Comparison of ENCODE assay signal across 8 cellular contexts in genomic region chr7:34748244-34749039, GRCh38.
A peak's percentile ranks its signal among the peaks of the same experiment; 100 is the strongest.
DNase-seq lines count a peak whose midpoint lies in the region; ATAC-seq and TF ChIP-seq lines count a peak whose summit lies in the region.

No MANE protein-coding gene starts in this region.

- intact Hi-C loops in adrenal gland (cut with DNase I): no loop called here

- no peaks in the 10 kb centered on the region for H3K79me2 ChIP-seq in KMS-11 (ENCODE audit: insufficient read depth, low read depth)

- in situ Hi-C loops in GM13976 (cut with MboI; ENCODE audit: low sequenced_read_pairs, unreplicated experiment): no loop called here

- H3K27me3 ChIP-seq in KMS-11 (ENCODE audit: insufficient read depth, low read depth) (no peaks in the 10 kb centered on the region), adrenal gland (no peaks in the 10 kb centered on the region)

- H3K27ac ChIP-seq in KMS-11: peak overlapping the region; percentile 89
- H3K27ac ChIP-seq in adrenal gland: peak overlapping the region; percentile 12 to 92 (median 76)

- H3K9ac ChIP-seq in KMS-11: peak overlapping the region; percentile 41; the same call in 1 of the 2 replicates

- 0 out of 2 replicates have a peak, but pooled peaks have one; percentile 8 for TF ChIP-seq CTCF in KMS-11 (conservative IDR thresholded peaks at IDR 0.05; ENCODE audit: low read depth, low read length)
- peak in 1 of 6 experiments; percentile 27 for TF ChIP-seq CTCF in adrenal gland (IDR thresholded peaks at IDR 0.05)
- TF ChIP-seq CTCF in GM13976 (IDR thresholded peaks at IDR 0.05; ENCODE audit: borderline replicate concordance, control extremely low read depth, extremely low read depth, insufficient read depth, missing control alignments): no peak

- DNase-seq in COR-L47 (lab: John Stamatoyannopoulos, UW) (peak; percentile 12), adrenal gland (peak; percentile 89 to 99 (median 98)), kidney glomerular epithelial cell (lab: John Stamatoyannopoulos, UW) (peak; percentile 73), GM13976 (ENCODE audit: low spot score) (no peak)
- no peak for DNase-seq in activated effector memory CD4-positive, alpha-beta T cell treated with Interleukin-2 at 50 U/mL for 16 hours
- DNase-seq in activated CD4-positive, alpha-beta T cell treated with anti-CD3 and anti-CD28 coated beads, Interleukin-2, amount 50 U/mL, for 1 hour: no peak
- no peak for DNase-seq in stimulated activated naive CD8-positive, alpha-beta T cell treated with anti-CD3 and anti-CD28 coated beads, Interleukin-15, Interleukin-2, amounts not matched to agents 100 U/mL and 50 U/mL, for 24 hours

- peak overlapping the region; percentile 97 for H3K4me2 ChIP-seq in KMS-11

- ATAC-seq in stimulated activated naive CD8-positive, alpha-beta T cell treated with anti-CD3 and anti-CD28 coated beads, Interleukin-15, Interleukin-2, amounts not matched to agents 100 U/mL and 50 U/mL, for 24 hours: no peak

- H3K4me3 ChIP-seq in KMS-11 (IDR thresholded peaks at IDR 0.05; ENCODE audit: insufficient read depth, low read depth, low read length) (no peak overlapping the region), adrenal gland (no peak overlapping the region)

- WGBS in adrenal gland, 4 donors: 29 to 47% (median 40%) methylated on average over 6 to 7 of the region's 7 CpGs

- H2AFZ ChIP-seq in KMS-11 (ENCODE audit: low read depth): peak overlapping the region; percentile 66

- TF ChIP-seq POLR2A in adrenal gland (IDR thresholded peaks at IDR 0.05): peak in 1 of 2 donors; percentile 68

- H3K36me3 ChIP-seq in KMS-11 (ENCODE audit: insufficient read depth) (no peaks in the 10 kb centered on the region), adrenal gland (replicated peaks in 1 of 2) (no peaks in the 10 kb centered on the region)

- H3K4me1 ChIP-seq in KMS-11 (ENCODE audit: low read depth, poor library complexity, severe bottlenecking) (peaks cover 100% of the 10 kb centered on the region), adrenal gland (replicated peaks in 1 of 2) (peaks cover 12 to 17% of the 10 kb centered on the region in 2 donors)

- H4K20me1 ChIP-seq in KMS-11 (ENCODE audit: insufficient read depth): no peaks in the 10 kb centered on the region

- H3K9me3 ChIP-seq in adrenal gland (replicated peaks in 1 of 3): no peaks in the 10 kb centered on the region

Comparison
In these comparisons a context has a peak if more than half of its experiments do, and no peak if none do; other contexts are left out.
1. DNase-seq: peak in COR-L47 (single experiment), adrenal gland (7 of 7) and kidney glomerular epithelial cell (single experiment); none in activated effector memory CD4-positive, alpha-beta T cell treated with Interleukin-2 at 50 U/mL for 16 hours (single experiment), activated CD4-positive, alpha-beta T cell treated with anti-CD3 and anti-CD28 coated beads, Interleukin-2, amount 50 U/mL, for 1 hour (single experiment), GM13976 (single experiment) and stimulated activated naive CD8-positive, alpha-beta T cell treated with anti-CD3 and anti-CD28 coated beads, Interleukin-15, Interleukin-2, amounts not matched to agents 100 U/mL and 50 U/mL, for 24 hours (single experiment).